In genomic region chr1:241782396-241782795, GRCh38 we compare ENCODE assay signal across 1 cellular context.
TF ChIP-seq lines count a peak whose summit lies in the region.

No MANE protein-coding gene starts in this region.

TF ChIP-seq in K562, 482 proteins besides CTCF, POLR2A, EP300 and RAD21 (continued from another document):
- TF ChIP-seq ZMIZ1 (IDR thresholded peaks at IDR 0.05; ENCODE audit: low read depth in 2 of 2, low read length in 2 of 2) = no peak
- no peak for TF ChIP-seq BCL6 (CRISPR knock-in tag; IDR thresholded peaks at IDR 0.05)
- no peak for TF ChIP-seq MAFG (tag; conservative IDR thresholded peaks at IDR 0.05)
- no peak for TF ChIP-seq GATAD2B (IDR thresholded peaks at IDR 0.05; ENCODE audit: borderline replicate concordance)
- TF ChIP-seq ZNF280B (CRISPR knock-in tag; IDR thresholded peaks at IDR 0.05) = no peak
- no peak for TF ChIP-seq HDAC8 (tag; IDR thresholded peaks at IDR 0.05)
- TF ChIP-seq XRCC3 (IDR thresholded peaks at IDR 0.05) = no peak
- peak; percentile 70 for TF ChIP-seq MEIS2 (IDR thresholded peaks at IDR 0.05; ENCODE audit: partially characterized antibody)
- no peak for TF ChIP-seq PBX2 (CRISPR knock-in tag; IDR thresholded peaks at IDR 0.05; ENCODE audit: low read depth)
- TF ChIP-seq PBX2 (tag; conservative IDR thresholded peaks at IDR 0.05; ENCODE audit: low read depth) = peak; percentile 24; the same call in 1 of the 2 replicates
- no peak for TF ChIP-seq ZNF280A (IDR thresholded peaks at IDR 0.05; ENCODE audit: low read depth, partially characterized antibody)
- no peak for TF ChIP-seq SMARCA4 (IDR thresholded peaks at IDR 0.05)
- no peak for TF ChIP-seq POLR2H (tag; IDR thresholded peaks at IDR 0.05; ENCODE audit: low read depth)
- no peak for TF ChIP-seq ZNF778 (CRISPR knock-in tag; IDR thresholded peaks at IDR 0.05)
- TF ChIP-seq PKNOX1 (IDR thresholded peaks at IDR 0.05) = 0 out of 2 replicates have a peak, but pooled peaks have one; percentile 42
- peak; percentile 10 to 31; a peak in 1 of 4 replicates for TF ChIP-seq FOXK2 (conservative IDR thresholded peaks at IDR 0.05 in 1 of 2, IDR thresholded peaks at IDR 0.05 in 1 of 2; ENCODE audit: low read depth in 2 of 2)
- TF ChIP-seq DLX4 (CRISPR knock-in tag; IDR thresholded peaks at IDR 0.05) = no peak
- no peak for TF ChIP-seq YY1 (IDR thresholded peaks at IDR 0.05; ENCODE audit: borderline replicate concordance in 1 of 3, control insufficient read depth in 1 of 3, extremely low read depth in 1 of 3, insufficient read depth in 3 of 3, insufficient read length in 1 of 3, insufficient replicate concordance in 2 of 3, low read depth in 1 of 3, low read length in 2 of 3)
- no peak for TF ChIP-seq PCBP2 (IDR thresholded peaks at IDR 0.05; ENCODE audit: low read depth, low read length, poor library complexity, severe bottlenecking)
- peak; percentile 20; the same call in 1 of the 2 replicates for TF ChIP-seq LEF1 (IDR thresholded peaks at IDR 0.05)
- no peak for TF ChIP-seq ZNF140 (CRISPR knock-in tag; IDR thresholded peaks at IDR 0.05)
- TF ChIP-seq SP2 (IDR thresholded peaks at IDR 0.05; ENCODE audit: extremely low read depth, low read depth, low read length, poor library complexity, severe bottlenecking) = no peak
- no peak for TF ChIP-seq FOS (IDR thresholded peaks at IDR 0.05; ENCODE audit: extremely low read depth, insufficient read length)
- TF ChIP-seq NFATC3 (IDR thresholded peaks at IDR 0.05) = no peak
- TF ChIP-seq ZNF23 (CRISPR knock-in tag; IDR thresholded peaks at IDR 0.05) = no peak
- TF ChIP-seq TAF7 (tag; IDR thresholded peaks at IDR 0.05) = no peak
- no peak for TF ChIP-seq CCAR2 (IDR thresholded peaks at IDR 0.05; ENCODE audit: low read depth, low read length)
